Comparison of ENCODE assay signal across 2 cellular contexts in the genomic region with DNA sequence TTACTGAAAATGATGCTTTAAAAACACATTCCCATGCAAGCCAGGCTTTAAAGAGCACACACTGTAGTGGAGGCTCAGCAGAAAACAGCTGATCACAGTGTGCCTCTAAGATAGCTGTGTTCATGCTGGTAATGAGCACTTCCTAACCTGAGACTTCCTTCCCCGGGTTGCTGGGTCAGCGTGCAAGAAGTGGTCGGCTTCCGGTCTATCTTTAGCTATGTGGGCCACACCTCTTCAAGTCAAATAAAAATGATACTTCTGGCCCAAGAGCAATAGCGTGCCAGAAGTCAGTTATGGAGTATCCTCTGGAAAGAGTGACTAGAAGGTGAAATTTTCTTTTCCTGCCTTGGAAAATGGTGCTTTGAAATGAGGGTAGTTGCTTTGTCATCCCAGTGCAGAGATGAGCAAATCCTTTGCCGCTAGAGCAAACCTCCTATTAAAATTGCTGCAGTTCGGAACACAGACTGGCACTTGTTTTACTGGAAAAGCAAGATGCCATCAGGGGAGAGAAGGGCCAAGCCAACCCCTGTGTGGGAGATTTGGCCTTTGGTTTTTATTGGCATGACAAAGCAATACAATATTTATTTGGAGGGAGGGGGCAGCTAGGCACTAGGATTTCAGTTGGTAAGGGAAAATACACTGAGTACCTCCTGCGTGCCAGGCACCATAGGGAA.
TF ChIP-seq lines count a peak whose summit lies in the region.

No MANE protein-coding gene starts in this region.

TF ChIP-seq in SK-N-SH, 30 proteins besides CTCF, POLR2A, EP300 and RAD21 (continued from another document):
- TF ChIP-seq, protein P1, sequence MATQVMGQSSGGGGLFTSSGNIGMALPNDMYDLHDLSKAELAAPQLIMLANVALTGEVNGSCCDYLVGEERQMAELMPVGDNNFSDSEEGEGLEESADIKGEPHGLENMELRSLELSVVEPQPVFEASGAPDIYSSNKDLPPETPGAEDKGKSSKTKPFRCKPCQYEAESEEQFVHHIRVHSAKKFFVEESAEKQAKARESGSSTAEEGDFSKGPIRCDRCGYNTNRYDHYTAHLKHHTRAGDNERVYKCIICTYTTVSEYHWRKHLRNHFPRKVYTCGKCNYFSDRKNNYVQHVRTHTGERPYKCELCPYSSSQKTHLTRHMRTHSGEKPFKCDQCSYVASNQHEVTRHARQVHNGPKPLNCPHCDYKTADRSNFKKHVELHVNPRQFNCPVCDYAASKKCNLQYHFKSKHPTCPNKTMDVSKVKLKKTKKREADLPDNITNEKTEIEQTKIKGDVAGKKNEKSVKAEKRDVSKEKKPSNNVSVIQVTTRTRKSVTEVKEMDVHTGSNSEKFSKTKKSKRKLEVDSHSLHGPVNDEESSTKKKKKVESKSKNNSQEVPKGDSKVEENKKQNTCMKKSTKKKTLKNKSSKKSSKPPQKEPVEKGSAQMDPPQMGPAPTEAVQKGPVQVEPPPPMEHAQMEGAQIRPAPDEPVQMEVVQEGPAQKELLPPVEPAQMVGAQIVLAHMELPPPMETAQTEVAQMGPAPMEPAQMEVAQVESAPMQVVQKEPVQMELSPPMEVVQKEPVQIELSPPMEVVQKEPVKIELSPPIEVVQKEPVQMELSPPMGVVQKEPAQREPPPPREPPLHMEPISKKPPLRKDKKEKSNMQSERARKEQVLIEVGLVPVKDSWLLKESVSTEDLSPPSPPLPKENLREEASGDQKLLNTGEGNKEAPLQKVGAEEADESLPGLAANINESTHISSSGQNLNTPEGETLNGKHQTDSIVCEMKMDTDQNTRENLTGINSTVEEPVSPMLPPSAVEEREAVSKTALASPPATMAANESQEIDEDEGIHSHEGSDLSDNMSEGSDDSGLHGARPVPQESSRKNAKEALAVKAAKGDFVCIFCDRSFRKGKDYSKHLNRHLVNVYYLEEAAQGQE (IDR thresholded peaks at IDR 0.05; ENCODE audit: low read depth, low read length): no peak
- TF ChIP-seq CHD2 (IDR thresholded peaks at IDR 0.05; ENCODE audit: low read length, partially characterized antibody) (no peak), EZH2phosphoT487 (IDR thresholded peaks at IDR 0.05; ENCODE audit: borderline replicate concordance, low read depth) (no peak), NRF1 (IDR thresholded peaks at IDR 0.05; ENCODE audit: low read depth, low read length) (no peak), JUND (IDR thresholded peaks at IDR 0.05) (no peak), YY1 (IDR thresholded peaks at IDR 0.05; ENCODE audit: low read depth) (no peak), NFIC (IDR thresholded peaks at IDR 0.05; ENCODE audit: borderline replicate concordance) (no peak), MXI1 (IDR thresholded peaks at IDR 0.05; ENCODE audit: low read depth, low read length) (no peak), RFX5 (IDR thresholded peaks at IDR 0.05; ENCODE audit: low read length) (no peak), TCF12 (IDR thresholded peaks at IDR 0.05) (no peak), GATA2 (CRISPR knock-in tag; IDR thresholded peaks at IDR 0.05) (no peak), SMC3 (IDR thresholded peaks at IDR 0.05; ENCODE audit: low read depth, low read length) (no peak), TAF1 (IDR thresholded peaks at IDR 0.05; ENCODE audit: borderline replicate concordance, low read depth, low read length) (no peak)
- TF ChIP-seq, protein P2, sequence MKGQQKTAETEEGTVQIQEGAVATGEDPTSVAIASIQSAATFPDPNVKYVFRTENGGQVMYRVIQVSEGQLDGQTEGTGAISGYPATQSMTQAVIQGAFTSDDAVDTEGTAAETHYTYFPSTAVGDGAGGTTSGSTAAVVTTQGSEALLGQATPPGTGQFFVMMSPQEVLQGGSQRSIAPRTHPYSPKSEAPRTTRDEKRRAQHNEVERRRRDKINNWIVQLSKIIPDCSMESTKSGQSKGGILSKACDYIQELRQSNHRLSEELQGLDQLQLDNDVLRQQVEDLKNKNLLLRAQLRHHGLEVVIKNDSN (IDR thresholded peaks at IDR 0.05; ENCODE audit: borderline replicate concordance, low read depth): no peak
- TF ChIP-seq, protein P3, sequence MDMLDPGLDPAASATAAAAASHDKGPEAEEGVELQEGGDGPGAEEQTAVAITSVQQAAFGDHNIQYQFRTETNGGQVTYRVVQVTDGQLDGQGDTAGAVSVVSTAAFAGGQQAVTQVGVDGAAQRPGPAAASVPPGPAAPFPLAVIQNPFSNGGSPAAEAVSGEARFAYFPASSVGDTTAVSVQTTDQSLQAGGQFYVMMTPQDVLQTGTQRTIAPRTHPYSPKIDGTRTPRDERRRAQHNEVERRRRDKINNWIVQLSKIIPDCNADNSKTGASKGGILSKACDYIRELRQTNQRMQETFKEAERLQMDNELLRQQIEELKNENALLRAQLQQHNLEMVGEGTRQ (IDR thresholded peaks at IDR 0.05; ENCODE audit: borderline replicate concordance, low read depth, low read length): no peak

TF ChIP-seq in SK-N-SH treated with all-trans-retinoic acid at 6 μM for 48 hours, 23 proteins besides CTCF, POLR2A, EP300 and RAD21 (continued from another document):
- TF ChIP-seq RARB (CRISPR knock-in tag; IDR thresholded peaks at IDR 0.05) (no peak), ZNF565 (CRISPR knock-in tag; conservative IDR thresholded peaks at IDR 0.05; ENCODE audit: low read depth) (no peak)
